ENCODE assay signal across 15 cellular contexts in the genomic region with DNA sequence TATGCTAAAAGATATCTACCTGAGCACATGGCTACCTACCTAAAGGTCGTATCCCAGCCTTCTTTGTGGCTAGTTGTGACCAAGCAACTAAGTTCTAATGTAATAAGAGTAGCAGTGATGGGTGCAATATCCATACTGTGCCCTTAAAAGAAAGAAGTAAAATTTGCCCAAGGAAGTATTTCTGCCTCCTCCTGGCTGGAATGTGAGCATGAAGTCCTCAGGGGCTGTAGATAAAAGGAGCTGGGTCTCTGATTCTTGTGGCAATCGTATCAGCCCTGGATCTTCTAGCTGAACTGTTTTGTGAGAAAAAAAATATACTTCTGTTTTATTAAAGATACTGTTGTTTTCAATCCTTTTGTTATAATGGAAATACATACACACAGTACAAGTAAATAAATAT.
"Had no signal": no experiment of that assay in that cellular context is flagged by ENCODE, and none has a peak within 500 bp of the region (broad histone marks: within the 10 kb centered on the region; RNA-seq: fewer than 3 reads in every experiment).

No MANE protein-coding gene starts in this region.

- H3K36me3 ChIP-seq: neutrophil, right atrium auricular region, thyroid gland had no signal

- H3K4me1 ChIP-seq: right atrium auricular region, thyroid gland had no signal

- H3K4me3 ChIP-seq: lung, right atrium auricular region, thyroid gland had no signal

- H3K27ac ChIP-seq: neutrophil, right atrium auricular region, thyroid gland had no signal

- DNase-seq: activated CD4-positive, alpha-beta memory T cell treated with anti-CD3 and anti-CD28 coated beads, Interleukin-2, amount 10 ng/mL, durations not matched to agents 7 days and 5 days; activated CD4-positive, CD25-positive, alpha-beta regulatory T cell treated with anti-CD3 and anti-CD28 coated beads, Interleukin-2, amount 50 U/mL, for 72 hours; activated gamma-delta T cell treated with Interleukin-2 at 50 U/mL for 16 hours; activated naive CD8-positive, alpha-beta T cell treated with anti-CD3 and anti-CD28 coated beads, Interleukin-2, amount 50 U/mL, for 24 hours; activated T-cell treated with anti-CD3 and anti-CD28 coated beads, Interleukin-2, amount 50 U/mL, for 48 hours; effector memory CD8-positive, alpha-beta T cell; erythroblast; hypothalamus; left colon; naive B cell; small intestine; thyroid gland had no signal

- H3K9me3 ChIP-seq: neutrophil, right atrium auricular region, thyroid gland had no signal

- H3K27me3 ChIP-seq: neutrophil, right atrium auricular region, thyroid gland had no signal
